In the genomic region with DNA sequence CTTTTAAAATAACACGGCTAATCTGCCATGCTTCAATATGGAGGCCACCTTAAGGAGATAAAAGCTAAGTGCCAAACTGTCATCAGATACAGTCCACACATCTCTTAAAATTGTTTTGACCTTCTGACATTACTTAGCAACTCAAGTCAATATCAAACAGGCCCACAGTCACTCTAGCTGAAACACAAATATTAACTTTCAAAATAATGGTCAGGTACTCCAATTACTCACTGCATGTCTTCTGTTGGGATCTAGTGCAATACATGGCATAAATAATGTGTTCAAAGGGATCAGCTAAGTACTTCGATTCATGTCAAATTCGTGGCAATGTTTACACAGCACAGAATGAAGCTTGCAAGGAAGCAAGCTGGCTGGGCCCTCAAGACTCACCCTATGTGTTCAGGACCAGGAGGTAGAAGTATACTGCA, we compare ENCODE assay signal across 17 cellular contexts.
DNase-seq lines count a peak whose midpoint lies in the region; ATAC-seq, FAIRE-seq and TF ChIP-seq lines count a peak whose summit lies in the region.
"Had no signal": no experiment of that assay in that cellular context is flagged by ENCODE, and none has a peak within 500 bp of the region (broad histone marks: within the 10 kb centered on the region; RNA-seq: fewer than 3 reads in every experiment).

No MANE protein-coding gene starts in this region.

- DNase-seq in A549 (ENCODE audit: low read depth in 1 of 2, low spot score in 1 of 2) (no peak), HuH-7 (ENCODE audit: low spot score) (peak; percentile 43), Panc1 (ENCODE audit: low read depth, low spot score) (no peak), coronary artery (ENCODE audit: low spot score) (no peak), activated gamma-delta T cell treated with Interleukin-2 at 50 U/mL for 16 hours (no peak)
- DNase-seq in stimulated activated effector memory CD8-positive, alpha-beta T cell treated with anti-CD3 and anti-CD28 coated beads, Interleukin-12 subunit alpha, Interleukin-12 subunit beta, amount 100 ng/mL, for 72 hours (ENCODE audit: low spot score in 2 of 2): no peak
- DNase-seq: activated naive CD4-positive, alpha-beta T cell treated with anti-CD3 and anti-CD28 coated beads, Interleukin-2, amount 50 U/mL, for 16 hours; foreskin keratinocyte; NCI-H345; RPMI8226; stimulated activated CD8-positive, alpha-beta memory T cell treated with anti-CD3 and anti-CD28 coated beads, Interleukin-4, amount 100 ng/mL, for 48 hours had no signal

- no peak for FAIRE-seq in A549 (lab: Jason Lieb, UNC)
- FAIRE-seq in islet of Langerhans (lab: Jason Lieb, UNC): peak; percentile 98
- FAIRE-seq: bronchial epithelial cell had no signal

- peak in 1 of 2 experiments; percentile 44; a peak in 2 of 6 replicates for ATAC-seq in A549
- peak; percentile 60 for ATAC-seq in Panc1
- ATAC-seq in stimulated activated effector memory CD8-positive, alpha-beta T cell treated with anti-CD3 and anti-CD28 coated beads, Interleukin-12 subunit alpha, Interleukin-12 subunit beta, amount 100 ng/mL, for 72 hours: no peak
- ATAC-seq in HG03280 (IDR thresholded peaks at IDR 0.05; ENCODE audit: unreplicated experiment): no peak
- ATAC-seq: activated CD4-positive, CD25-positive, alpha-beta regulatory T cell treated with anti-CD3 and anti-CD28 coated beads, Interleukin-2, amount 50 U/mL, for 24 hours; foreskin keratinocyte had no signal

- 33% methylated on average over 3 of the region's 3 CpGs for WGBS in A549 (ENCODE audit: missing lambda C conversion rate)

- POLR2A ChIA-PET in A549 (lab: Yijun Ruan, JAX) (interaction anchor here (0.9 kb wide), 1 partner anchor 13 kb away, joined by 3 read pairs; no protein-coding TSS in a partner anchor), Panc1 (lab: Charles Lee) (interaction anchor here (0.6 kb wide), 2 partner anchors 13 to 35 kb away, joined by 3 to 4 read pairs; no protein-coding TSS in a partner anchor)

- no peaks in the 10 kb centered on the region for H3K36me3 Mint-ChIP-seq in stimulated activated effector memory CD8-positive, alpha-beta T cell treated with anti-CD3 and anti-CD28 coated beads, Interleukin-12 subunit alpha, Interleukin-12 subunit beta, amount 100 ng/mL, for 72 hours

- no peaks in the 10 kb centered on the region for H3K4me1 Mint-ChIP-seq in stimulated activated effector memory CD8-positive, alpha-beta T cell treated with anti-CD3 and anti-CD28 coated beads, Interleukin-12 subunit alpha, Interleukin-12 subunit beta, amount 100 ng/mL, for 72 hours

- H3K27ac ChIP-seq in A549 (no peak overlapping the region), Panc1 (ENCODE audit: low read length) (peak overlapping the region; percentile 41), coronary artery (no peak overlapping the region)
- H3K27ac ChIP-seq: foreskin keratinocyte, neural progenitor cell had no signal

- H3K4me1 ChIP-seq in A549: peaks cover 30% of the 10 kb centered on the region
- peaks cover 31% of the 10 kb centered on the region for H3K4me1 ChIP-seq in Panc1 (ENCODE audit: control insufficient read depth, insufficient read depth, low read length)
- H3K4me1 ChIP-seq: foreskin keratinocyte had no signal

- CTCF ChIA-PET in A549 (lab: Yijun Ruan, JAX) (interaction anchor here (1.0 to 1.2 kb wide), 2 partner anchors 111 to 113 kb away, joined by 3 to 9 read pairs; no protein-coding TSS in a partner anchor), Panc1 (lab: Charles Lee) (interaction anchor here (0.7 kb wide), 1 partner anchor 19 kb away, joined by 3 read pairs; no protein-coding TSS in a partner anchor)

- in situ Hi-C loops in Panc1 (cut with HindIII; ENCODE audit: low pct_unique_long_range_greater_than_20kb, low sequenced_read_pairs): no loop called here

- H3K9me3 Mint-ChIP-seq in stimulated activated effector memory CD8-positive, alpha-beta T cell treated with anti-CD3 and anti-CD28 coated beads, Interleukin-12 subunit alpha, Interleukin-12 subunit beta, amount 100 ng/mL, for 72 hours: no peaks in the 10 kb centered on the region
- H3K9me3 Mint-ChIP-seq: neural progenitor cell had no signal

- intact Hi-C loops in Panc1 (cut with micrococcal nuclease; ENCODE audit: unreplicated experiment): no loop called here

- H3K4me2 ChIP-seq in A549: 0 out of 3 replicates have a peak overlapping the region, but pooled peaks have one; percentile 5
- H3K4me2 ChIP-seq: neural progenitor cell had no signal

- H3K36me3 ChIP-seq in Panc1 (ENCODE audit: control insufficient read depth, insufficient read depth, low read length): no peaks in the 10 kb centered on the region
- H3K36me3 ChIP-seq: neural progenitor cell, tibial nerve had no signal

- TF ChIP-seq POLR2A in A549 (IDR thresholded peaks at IDR 0.05; ENCODE audit: low read length): no peak

- H3K9me3 ChIP-seq in A549 (no peaks in the 10 kb centered on the region), Panc1 (ENCODE audit: control insufficient read depth, insufficient read depth, low read depth, low read length) (no peaks in the 10 kb centered on the region)
- H3K9me3 ChIP-seq: tibial nerve had no signal

- H3K4me3 Mint-ChIP-seq in stimulated activated effector memory CD8-positive, alpha-beta T cell treated with anti-CD3 and anti-CD28 coated beads, Interleukin-12 subunit alpha, Interleukin-12 subunit beta, amount 100 ng/mL, for 72 hours: no peak overlapping the region
- H3K4me3 Mint-ChIP-seq: neural progenitor cell had no signal

- no TSS peak for BruUV-seq in Panc1 (replicated peaks; lab: Mats Ljungman, UMichigan)

- TF ChIP-seq CTCF in A549 (IDR thresholded peaks at IDR 0.05) (no peak), Panc1 (IDR thresholded peaks at IDR 0.05) (no peak), coronary artery (IDR thresholded peaks at IDR 0.05) (no peak)

- no peak overlapping the region for H3K27ac Mint-ChIP-seq in stimulated activated effector memory CD8-positive, alpha-beta T cell treated with anti-CD3 and anti-CD28 coated beads, Interleukin-12 subunit alpha, Interleukin-12 subunit beta, amount 100 ng/mL, for 72 hours
- H3K27ac Mint-ChIP-seq: neural progenitor cell had no signal

- TF ChIP-seq RAD21 in A549 (conservative IDR thresholded peaks at IDR 0.05 in 1 of 2, IDR thresholded peaks at IDR 0.05 in 1 of 2): no peak

- H3K27me3 ChIP-seq in Panc1 (ENCODE audit: control insufficient read depth, insufficient read depth, low read length): no peaks in the 10 kb centered on the region
- H3K27me3 ChIP-seq: foreskin keratinocyte, neural progenitor cell, tibial nerve had no signal

- H3K4me3 ChIP-seq in A549: no peak overlapping the region
- no peak overlapping the region for H3K4me3 ChIP-seq in Panc1 (ENCODE audit: low read depth in 2 of 2, low read length in 2 of 2)
- H3K4me3 ChIP-seq in coronary artery: no peak overlapping the region
- H3K4me3 ChIP-seq: neural progenitor cell, tibial nerve had no signal

- no peak for TF ChIP-seq EP300 in A549 (IDR thresholded peaks at IDR 0.05)

TF ChIP-seq in A549, 52 proteins besides CTCF, POLR2A, EP300 and RAD21:
- no peak for TF ChIP-seq CBX8 (IDR thresholded peaks at IDR 0.05)
- TF ChIP-seq, protein P1, sequence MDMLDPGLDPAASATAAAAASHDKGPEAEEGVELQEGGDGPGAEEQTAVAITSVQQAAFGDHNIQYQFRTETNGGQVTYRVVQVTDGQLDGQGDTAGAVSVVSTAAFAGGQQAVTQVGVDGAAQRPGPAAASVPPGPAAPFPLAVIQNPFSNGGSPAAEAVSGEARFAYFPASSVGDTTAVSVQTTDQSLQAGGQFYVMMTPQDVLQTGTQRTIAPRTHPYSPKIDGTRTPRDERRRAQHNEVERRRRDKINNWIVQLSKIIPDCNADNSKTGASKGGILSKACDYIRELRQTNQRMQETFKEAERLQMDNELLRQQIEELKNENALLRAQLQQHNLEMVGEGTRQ (IDR thresholded peaks at IDR 0.05): no peak
- TF ChIP-seq, protein P2, sequence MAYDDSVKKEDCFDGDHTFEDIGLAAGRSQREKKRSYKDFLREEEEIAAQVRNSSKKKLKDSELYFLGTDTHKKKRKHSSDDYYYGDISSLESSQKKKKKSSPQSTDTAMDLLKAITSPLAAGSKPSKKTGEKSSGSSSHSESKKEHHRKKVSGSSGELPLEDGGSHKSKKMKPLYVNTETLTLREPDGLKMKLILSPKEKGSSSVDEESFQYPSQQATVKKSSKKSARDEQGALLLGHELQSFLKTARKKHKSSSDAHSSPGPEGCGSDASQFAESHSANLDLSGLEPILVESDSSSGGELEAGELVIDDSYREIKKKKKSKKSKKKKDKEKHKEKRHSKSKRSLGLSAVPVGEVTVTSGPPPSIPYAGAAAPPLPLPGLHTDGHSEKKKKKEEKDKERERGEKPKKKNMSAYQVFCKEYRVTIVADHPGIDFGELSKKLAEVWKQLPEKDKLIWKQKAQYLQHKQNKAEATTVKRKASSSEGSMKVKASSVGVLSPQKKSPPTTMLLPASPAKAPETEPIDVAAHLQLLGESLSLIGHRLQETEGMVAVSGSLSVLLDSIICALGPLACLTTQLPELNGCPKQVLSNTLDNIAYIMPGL (CRISPR knock-in tag; IDR thresholded peaks at IDR 0.05; ENCODE audit: borderline replicate concordance): no peak
- TF ChIP-seq RCOR1 (IDR thresholded peaks at IDR 0.05; ENCODE audit: low read depth, low read length): no peak
- TF ChIP-seq TFCP2L1 (CRISPR knock-in tag; IDR thresholded peaks at IDR 0.05): no peak
- no peak for TF ChIP-seq CHD4 (IDR thresholded peaks at IDR 0.05; ENCODE audit: borderline replicate concordance)
- no peak for TF ChIP-seq CHD2 (IDR thresholded peaks at IDR 0.05; ENCODE audit: low read length, partially characterized antibody)
- TF ChIP-seq JUNB (IDR thresholded peaks at IDR 0.05): no peak
- TF ChIP-seq, protein P3, sequence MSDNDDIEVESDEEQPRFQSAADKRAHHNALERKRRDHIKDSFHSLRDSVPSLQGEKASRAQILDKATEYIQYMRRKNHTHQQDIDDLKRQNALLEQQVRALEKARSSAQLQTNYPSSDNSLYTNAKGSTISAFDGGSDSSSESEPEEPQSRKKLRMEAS (IDR thresholded peaks at IDR 0.05): no peak
- TF ChIP-seq ZNF302 (CRISPR knock-in tag; IDR thresholded peaks at IDR 0.05): no peak
- TF ChIP-seq ESRRA (IDR thresholded peaks at IDR 0.05; ENCODE audit: borderline replicate concordance, low read length): no peak
- no peak for TF ChIP-seq FOSB (CRISPR knock-in tag; IDR thresholded peaks at IDR 0.05)
- no peak for TF ChIP-seq NPAS2 (CRISPR knock-in tag; IDR thresholded peaks at IDR 0.05; ENCODE audit: borderline replicate concordance)
- TF ChIP-seq ZFP36 (IDR thresholded peaks at IDR 0.05; ENCODE audit: borderline replicate concordance, partially characterized antibody): no peak
- no peak for TF ChIP-seq TP53 (CRISPR knock-in tag; IDR thresholded peaks at IDR 0.05)
- no peak for TF ChIP-seq CEBPB (IDR thresholded peaks at IDR 0.05)
- no peak for TF ChIP-seq RFX5 (IDR thresholded peaks at IDR 0.05)
TF ChIP-seq in A549: peak in this region for 0.
